Comparison of ENCODE assay signal across 16 cellular contexts in the genomic region with DNA sequence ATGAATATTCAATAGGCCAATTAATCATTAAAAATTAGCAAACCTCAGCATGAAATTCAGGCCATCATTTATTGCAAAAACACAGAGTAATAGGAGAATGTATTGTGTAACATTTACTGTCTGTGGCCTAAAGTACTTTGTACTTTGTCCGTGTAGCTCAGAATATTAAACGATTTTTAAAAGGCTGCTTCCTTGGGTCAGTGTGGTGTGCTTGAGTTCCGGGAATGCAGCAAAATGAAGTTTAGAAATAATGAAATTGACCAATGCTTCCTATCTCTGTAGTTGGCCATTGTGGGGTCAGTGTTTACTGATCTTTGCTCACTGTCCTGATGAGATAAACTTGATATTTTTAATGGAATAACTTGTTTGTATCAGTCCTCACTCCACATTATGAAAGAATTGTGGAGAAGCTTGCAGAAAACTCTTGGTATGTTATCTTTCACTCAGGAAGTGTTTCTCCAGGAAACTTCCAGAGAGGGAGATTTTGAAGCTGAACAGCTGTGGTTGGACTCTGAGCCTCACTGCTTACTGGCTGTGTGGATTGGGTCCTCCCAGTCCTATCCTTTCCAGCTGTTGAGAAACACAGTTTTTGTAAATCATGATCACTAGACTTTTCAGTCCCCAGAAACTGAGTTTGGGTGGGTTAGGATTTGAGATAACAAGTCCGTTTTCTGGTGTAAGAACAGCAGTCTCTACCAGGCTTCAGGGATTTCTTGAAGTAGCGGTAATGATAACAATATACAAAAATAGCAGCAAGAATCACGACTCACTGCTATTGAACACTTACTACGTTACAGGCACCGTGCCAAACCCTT. TPM values are rescaled to one million over a fixed set of nuclear protein-coding genes. Genes with fewer than 3 reads are reported as not detected.
DNase-seq lines count a peak whose midpoint lies in the region; ATAC-seq and TF ChIP-seq lines count a peak whose summit lies in the region.
"Had no signal": no experiment of that assay in that cellular context is flagged by ENCODE, and none has a peak within 500 bp of the region (broad histone marks: within the 10 kb centered on the region; RNA-seq: fewer than 3 reads in every experiment).

No MANE protein-coding gene starts in this region.

- no peak overlapping the region for H2AFZ ChIP-seq in GM23338

- H3K27ac Mint-ChIP-seq in stimulated activated naive CD8-positive, alpha-beta T cell treated with anti-CD3 and anti-CD28 coated beads, Interleukin-15, amount 100 ng/mL, for 72 hours, result no peak overlapping the region
- no peak overlapping the region for H3K27ac Mint-ChIP-seq in GM23338
- H3K27ac Mint-ChIP-seq: natural killer cell treated with Interleukin-12 subunit alpha and Interleukin-12 subunit beta and Interleukin-15 and Interleukin-18, amount 100 ng/mL, for 72 hours had no signal

- H4K20me1 ChIP-seq in GM23338 (replicated peaks; ENCODE audit: insufficient read depth), result no peaks in the 10 kb centered on the region

- no peaks in the 10 kb centered on the region for H3K9me3 ChIP-seq in lower lobe of right lung
- H3K9me3 ChIP-seq in vagina, result no peaks in the 10 kb centered on the region

- ATAC-seq in lower lobe of right lung (peak; percentile 75 to 76), GM23338 (no peak)
- ATAC-seq in stimulated activated naive CD8-positive, alpha-beta T cell treated with anti-CD3 and anti-CD28 coated beads, Interleukin-15, amount 100 ng/mL, for 72 hours, result no peak
- ATAC-seq: activated T-cell treated with anti-CD3 and anti-CD28 coated beads, Interleukin-2, amount 50 U/mL, for 4 hours had no signal

- no peaks in the 10 kb centered on the region for H3F3A ChIP-seq in GM23338 (replicated peaks; ENCODE audit: low read depth)

- H3K4me3 ChIP-seq in lower lobe of right lung, result no peak overlapping the region
- no peak overlapping the region for H3K4me3 ChIP-seq in vagina
- H3K4me3 ChIP-seq in GM23338, result no peak overlapping the region

- H3K79me2 ChIP-seq in GM23338 (replicated peaks; ENCODE audit: insufficient read depth), result no peaks in the 10 kb centered on the region

- no peak for TF ChIP-seq CTCF in lower lobe of right lung (IDR thresholded peaks at IDR 0.05)
- no peak for TF ChIP-seq CTCF in vagina (IDR thresholded peaks at IDR 0.05)
- no peak for TF ChIP-seq CTCF in GM23338 (conservative IDR thresholded peaks at IDR 0.05; ENCODE audit: low read depth in 2 of 2)

- no peaks in the 10 kb centered on the region for H3K9me3 Mint-ChIP-seq in stimulated activated naive CD8-positive, alpha-beta T cell treated with anti-CD3 and anti-CD28 coated beads, Interleukin-15, amount 100 ng/mL, for 72 hours
- no peaks in the 10 kb centered on the region for H3K9me3 Mint-ChIP-seq in GM23338
- H3K9me3 Mint-ChIP-seq: activated T-cell treated with anti-CD3 and anti-CD28 coated beads, Interleukin-2, amount 50 U/mL, for 4 hours; natural killer cell treated with Interleukin-12 subunit alpha and Interleukin-12 subunit beta and Interleukin-15 and Interleukin-18, amount 100 ng/mL, for 72 hours had no signal

- peak overlapping the region; percentile 21 for H3K27ac ChIP-seq in lower lobe of right lung
- H3K27ac ChIP-seq in vagina, result peak overlapping the region; percentile 40
- no peak overlapping the region for H3K27ac ChIP-seq in GM23338 (ENCODE audit: low read depth)

- peaks cover 7% of the 10 kb centered on the region; the same call in 1 of the 3 replicates for H3K36me3 Mint-ChIP-seq in GM23338 (ENCODE audit: low read depth)
- H3K36me3 Mint-ChIP-seq: natural killer cell treated with Interleukin-12 subunit alpha and Interleukin-12 subunit beta and Interleukin-15 and Interleukin-18, amount 100 ng/mL, for 72 hours had no signal

- no peaks in the 10 kb centered on the region for H3K27me3 ChIP-seq in lower lobe of right lung (ENCODE audit: low read depth)
- no peaks in the 10 kb centered on the region for H3K27me3 ChIP-seq in vagina
- H3K27me3 ChIP-seq in GM23338 (ENCODE audit: insufficient read depth), result no peaks in the 10 kb centered on the region

- H3K36me3 ChIP-seq in lower lobe of right lung (peaks cover 61% of the 10 kb centered on the region), vagina (no peaks in the 10 kb centered on the region), GM23338 (ENCODE audit: insufficient read depth) (no peaks in the 10 kb centered on the region)

- H3K9me2 ChIP-seq in GM23338 (ENCODE audit: insufficient read depth), result no peaks in the 10 kb centered on the region

- intact Hi-C loops in lower lobe of right lung (cut with DNase I), result no loop called here
- intact Hi-C loops in vagina (cut with DNase I), result no loop called here

- H3K27me3 Mint-ChIP-seq in stimulated activated naive CD8-positive, alpha-beta T cell treated with anti-CD3 and anti-CD28 coated beads, Interleukin-15, amount 100 ng/mL, for 72 hours, result no peaks in the 10 kb centered on the region
- H3K27me3 Mint-ChIP-seq in GM23338 (ENCODE audit: insufficient read depth, low read depth, poor library complexity), result no peaks in the 10 kb centered on the region
- H3K27me3 Mint-ChIP-seq: natural killer cell treated with Interleukin-12 subunit alpha and Interleukin-12 subunit beta and Interleukin-15 and Interleukin-18, amount 100 ng/mL, for 72 hours had no signal

- no peaks in the 10 kb centered on the region for H3K4me1 Mint-ChIP-seq in stimulated activated naive CD8-positive, alpha-beta T cell treated with anti-CD3 and anti-CD28 coated beads, Interleukin-15, amount 100 ng/mL, for 72 hours
- peaks cover 2% of the 10 kb centered on the region for H3K4me1 Mint-ChIP-seq in GM23338

- no peak for TF ChIP-seq POLR2A in erythroblast (IDR thresholded peaks at IDR 0.05; ENCODE audit: low read length)
- no peak for TF ChIP-seq POLR2A in vagina (IDR thresholded peaks at IDR 0.05)

- H3K4me1 ChIP-seq in lower lobe of right lung (peaks cover 27% of the 10 kb centered on the region), vagina (no peaks in the 10 kb centered on the region), GM23338 (ENCODE audit: insufficient read depth) (no peaks in the 10 kb centered on the region; the same call in 1 of the 2 replicates)

- no peak overlapping the region for H3K4me3 Mint-ChIP-seq in stimulated activated naive CD8-positive, alpha-beta T cell treated with anti-CD3 and anti-CD28 coated beads, Interleukin-15, amount 100 ng/mL, for 72 hours
- no peak overlapping the region for H3K4me3 Mint-ChIP-seq in GM23338
- H3K4me3 Mint-ChIP-seq: activated T-cell treated with anti-CD3 and anti-CD28 coated beads, Interleukin-2, amount 50 U/mL, for 4 hours; natural killer cell treated with Interleukin-12 subunit alpha and Interleukin-12 subunit beta and Interleukin-15 and Interleukin-18, amount 100 ng/mL, for 72 hours had no signal

- no peak overlapping the region for H3K4me2 ChIP-seq in GM23338

- DNase-seq in NOMO-1 treated with DMSO at 0.1 percent for 48 hours (lab: John Stamatoyannopoulos, UW; ENCODE audit: unreplicated experiment) (peak; percentile 0), NOMO-1 treated with dmso at 0.1 percent for 144 hours (lab: John Stamatoyannopoulos, UW; ENCODE audit: unreplicated experiment) (no peak), erythroblast (lab: John Stamatoyannopoulos, UW) (peak; percentile 9 to 14), lower lobe of right lung (no peak), vagina (ENCODE audit: extremely low spot score in 2 of 2) (no peak), GF-D8 (lab: John Stamatoyannopoulos, UW) (no peak), GM23338 (ENCODE audit: low spot score) (no peak)
- no peak for DNase-seq in stimulated activated naive CD8-positive, alpha-beta T cell treated with anti-CD3 and anti-CD28 coated beads, Interleukin-15, amount 100 ng/mL, for 72 hours
- DNase-seq: 8988T; activated T-cell treated with anti-CD3 and anti-CD28 coated beads, Interleukin-2, amount 50 U/mL, for 4 hours; central memory CD4-positive, alpha-beta T cell; EL; NCI-H1694 treated with DMSO at 0.1 percent for 48 hours; stimulated activated CD4-positive, alpha-beta T cell treated with anti-CD3 and anti-CD28 coated beads, Interleukin-2, amount 100 ng/mL, for 24 hours had no signal

TF ChIP-seq in GM23338, 12 proteins besides CTCF, POLR2A, EP300 and RAD21 (continues in another document):
- TF ChIP-seq JUNB (IDR thresholded peaks at IDR 0.05; ENCODE audit: unreplicated experiment) (no peak), REST (IDR thresholded peaks at IDR 0.05; ENCODE audit: unreplicated experiment) (no peak), ZNF331 (CRISPR knock-in tag; IDR thresholded peaks at IDR 0.05; ENCODE audit: low read depth) (no peak), EZH2 (IDR thresholded peaks at IDR 0.05; ENCODE audit: low read depth, unreplicated experiment) (no peak), NANOG (IDR thresholded peaks at IDR 0.05; ENCODE audit: borderline replicate concordance) (no peak), EZH2phosphoT487 (IDR thresholded peaks at IDR 0.05; ENCODE audit: unreplicated experiment) (no peak)

RNA-seq across cellular contexts. Expression of gene MTARC1, which starts 19.2 kb away (rescaled TPM):
- total RNA-seq in lower lobe of right lung (37.6 TPM), vagina (9.6 TPM)
- 29.7 and 33.9 TPM in 2 replicates for total RNA-seq in GM23338 (2014; rRNA removed; shearing (Covaris generic))
- 33.2 and 34.6 TPM in 2 replicates for polyA plus RNA-seq in GM23338 (2016; fragmentation: Nextera tagmentation; extraction: Ambion mirVana)
- total RNA-seq: T-helper 2 cell treated with Interferon-gamma antibody and Interleukin-4, amounts not matched to agents 100 ng/mL and 5 ng/mL, for 36 hours had no signal

RNA-seq across cellular contexts. Expression of gene MTARC2, which starts 19.4 kb away (rescaled TPM):
- total RNA-seq in lower lobe of right lung, result 56.6 TPM
- 14.7 TPM for total RNA-seq in vagina
- 4.1 and 4.3 TPM in 2 replicates for total RNA-seq in GM23338 (2014; rRNA removed; shearing (Covaris generic))
- 7.7 and 8.0 TPM in 2 replicates for polyA plus RNA-seq in GM23338 (2016; fragmentation: Nextera tagmentation; extraction: Ambion mirVana)
- total RNA-seq: natural killer cell treated with Interleukin-12 subunit alpha and Interleukin-12 subunit beta and Interleukin-15 and Interleukin-18, amount 100 ng/mL, for 72 hours; T-helper 2 cell treated with Interferon-gamma antibody and Interleukin-4, amounts not matched to agents 100 ng/mL and 5 ng/mL, for 36 hours had no signal

Comparison
In these comparisons a context has a peak if more than half of its experiments do, and no peak if none do; other contexts are left out.
1. DNase-seq: peak in NOMO-1 treated with DMSO at 0.1 percent for 48 hours (single experiment) and erythroblast (2 of 2); none in NOMO-1 treated with dmso at 0.1 percent for 144 hours (single experiment), lower lobe of right lung (single experiment), vagina (0 of 2), GF-D8 (single experiment), stimulated activated naive CD8-positive, alpha-beta T cell treated with anti-CD3 and anti-CD28 coated beads, Interleukin-15, amount 100 ng/mL, for 72 hours (0 of 2) and GM23338 (single experiment).
2. ATAC-seq: peak in lower lobe of right lung (2 of 2); none in stimulated activated naive CD8-positive, alpha-beta T cell treated with anti-CD3 and anti-CD28 coated beads, Interleukin-15, amount 100 ng/mL, for 72 hours (single experiment) and GM23338 (single experiment).